11 cellular contexts compared by ENCODE assay signal in the genomic region with DNA sequence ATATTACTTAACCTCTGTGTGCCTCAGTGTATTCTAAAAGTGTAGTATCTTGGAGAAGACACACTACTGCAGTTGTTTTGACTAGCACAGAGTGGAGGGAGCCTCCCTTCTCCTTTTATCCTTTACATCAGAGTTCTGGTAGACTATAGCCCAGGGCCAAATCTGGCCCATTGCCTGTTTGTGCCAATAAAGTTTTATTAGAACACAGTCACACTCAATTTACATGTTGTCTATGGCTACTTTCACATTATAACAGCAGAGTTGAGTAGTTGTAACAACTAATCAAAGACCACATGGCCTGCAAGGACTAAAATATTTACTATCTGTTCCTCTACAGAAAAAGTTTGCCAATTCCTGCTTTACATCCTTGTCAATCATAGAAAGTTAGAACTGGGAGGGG. TPM values are rescaled to one million over a fixed set of nuclear protein-coding genes. Genes with fewer than 3 reads are reported as not detected.
"Had no signal": no experiment of that assay in that cellular context is flagged by ENCODE, and none has a peak within 500 bp of the region (broad histone marks: within the 10 kb centered on the region; RNA-seq: fewer than 3 reads in every experiment).

No MANE protein-coding gene starts in this region.

- H3K4me3 ChIP-seq: GM23248, GM23338, HAP-1 had no signal

- H3K27ac ChIP-seq: GM23248 had no signal

- H3K4me1 ChIP-seq: HAP-1 had no signal

- DNase-seq: GM23248, GOT3, H7, H9, HCEC 1CT, HFFc6 had no signal

- H2AFZ ChIP-seq: GM23248, GM23338 had no signal

- H3K9ac ChIP-seq: GM23248 had no signal

- ATAC-seq: GM23338, HCT116 had no signal

- H3K9me3 ChIP-seq: HAP-1 had no signal

- H3K4me2 ChIP-seq: GM23338 had no signal

- FAIRE-seq: H1, H54 had no signal

- H3K36me3 ChIP-seq: HAP-1 had no signal

RNA-seq across cellular contexts. Expression of a gene that starts 27.7 kb away (rescaled TPM):
- total RNA-seq: GM23338, H1, H7, H9 had no signal
- polyA plus RNA-seq: H1 had no signal
